ENCODE assay signal across 1 cellular context in genomic region chr4:122121593-122121992, GRCh38.
TF ChIP-seq lines count a peak whose summit lies in the region.

No MANE protein-coding gene starts in this region.

TF ChIP-seq in HepG2, 621 proteins besides CTCF, POLR2A, EP300 and RAD21 (continued from another document):
- TF ChIP-seq, protein P1, sequence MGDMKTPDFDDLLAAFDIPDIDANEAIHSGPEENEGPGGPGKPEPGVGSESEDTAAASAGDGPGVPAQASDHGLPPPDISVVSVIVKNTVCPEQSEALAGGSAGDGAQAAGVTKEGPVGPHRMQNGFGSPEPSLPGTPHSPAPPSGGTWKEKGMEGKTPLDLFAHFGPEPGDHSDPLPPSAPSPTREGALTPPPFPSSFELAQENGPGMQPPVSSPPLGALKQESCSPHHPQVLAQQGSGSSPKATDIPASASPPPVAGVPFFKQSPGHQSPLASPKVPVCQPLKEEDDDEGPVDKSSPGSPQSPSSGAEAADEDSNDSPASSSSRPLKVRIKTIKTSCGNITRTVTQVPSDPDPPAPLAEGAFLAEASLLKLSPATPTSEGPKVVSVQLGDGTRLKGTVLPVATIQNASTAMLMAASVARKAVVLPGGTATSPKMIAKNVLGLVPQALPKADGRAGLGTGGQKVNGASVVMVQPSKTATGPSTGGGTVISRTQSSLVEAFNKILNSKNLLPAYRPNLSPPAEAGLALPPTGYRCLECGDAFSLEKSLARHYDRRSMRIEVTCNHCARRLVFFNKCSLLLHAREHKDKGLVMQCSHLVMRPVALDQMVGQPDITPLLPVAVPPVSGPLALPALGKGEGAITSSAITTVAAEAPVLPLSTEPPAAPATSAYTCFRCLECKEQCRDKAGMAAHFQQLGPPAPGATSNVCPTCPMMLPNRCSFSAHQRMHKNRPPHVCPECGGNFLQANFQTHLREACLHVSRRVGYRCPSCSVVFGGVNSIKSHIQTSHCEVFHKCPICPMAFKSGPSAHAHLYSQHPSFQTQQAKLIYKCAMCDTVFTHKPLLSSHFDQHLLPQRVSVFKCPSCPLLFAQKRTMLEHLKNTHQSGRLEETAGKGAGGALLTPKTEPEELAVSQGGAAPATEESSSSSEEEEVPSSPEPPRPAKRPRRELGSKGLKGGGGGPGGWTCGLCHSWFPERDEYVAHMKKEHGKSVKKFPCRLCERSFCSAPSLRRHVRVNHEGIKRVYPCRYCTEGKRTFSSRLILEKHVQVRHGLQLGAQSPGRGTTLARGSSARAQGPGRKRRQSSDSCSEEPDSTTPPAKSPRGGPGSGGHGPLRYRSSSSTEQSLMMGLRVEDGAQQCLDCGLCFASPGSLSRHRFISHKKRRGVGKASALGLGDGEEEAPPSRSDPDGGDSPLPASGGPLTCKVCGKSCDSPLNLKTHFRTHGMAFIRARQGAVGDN (CRISPR knock-in tag; IDR thresholded peaks at IDR 0.05), result no peak
- TF ChIP-seq ZNF615 (CRISPR knock-in tag; IDR thresholded peaks at IDR 0.05; ENCODE audit: borderline replicate concordance) (no peak), MAFK (conservative IDR thresholded peaks at IDR 0.05 in 1 of 2, IDR thresholded peaks at IDR 0.05 in 1 of 2; ENCODE audit: low read length in 2 of 2) (peak; percentile 49 to 71)
